ENCODE assay signal across 1 cellular context in the genomic region with DNA sequence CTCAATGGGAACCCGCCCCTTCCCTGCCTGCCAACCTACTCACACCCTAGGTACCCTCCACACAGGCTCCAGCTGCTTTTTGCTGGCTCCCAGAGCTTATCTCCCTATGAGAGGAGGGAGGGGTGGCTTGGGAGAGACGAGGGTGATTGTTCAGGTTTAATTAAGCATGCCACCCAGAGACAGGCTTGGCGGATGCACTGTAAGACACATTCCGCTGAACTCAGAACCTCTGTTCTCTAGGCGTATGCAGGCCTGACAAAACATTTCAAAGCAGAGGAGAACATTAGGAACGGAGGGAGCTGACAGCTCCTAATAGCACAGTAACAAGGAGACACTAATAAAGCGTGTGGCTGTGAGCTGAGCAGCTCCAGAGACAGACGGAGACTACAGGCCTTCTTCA.
TF ChIP-seq lines count a peak whose summit lies in the region.

No MANE protein-coding gene starts in this region.

TF ChIP-seq in WTC11, 78 proteins besides CTCF, POLR2A, EP300 and RAD21 (continued from another document):
- TF ChIP-seq, protein P1, sequence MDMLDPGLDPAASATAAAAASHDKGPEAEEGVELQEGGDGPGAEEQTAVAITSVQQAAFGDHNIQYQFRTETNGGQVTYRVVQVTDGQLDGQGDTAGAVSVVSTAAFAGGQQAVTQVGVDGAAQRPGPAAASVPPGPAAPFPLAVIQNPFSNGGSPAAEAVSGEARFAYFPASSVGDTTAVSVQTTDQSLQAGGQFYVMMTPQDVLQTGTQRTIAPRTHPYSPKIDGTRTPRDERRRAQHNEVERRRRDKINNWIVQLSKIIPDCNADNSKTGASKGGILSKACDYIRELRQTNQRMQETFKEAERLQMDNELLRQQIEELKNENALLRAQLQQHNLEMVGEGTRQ (CRISPR knock-in tag; IDR thresholded peaks at IDR 0.05) = no peak
- TF ChIP-seq, protein P2, sequence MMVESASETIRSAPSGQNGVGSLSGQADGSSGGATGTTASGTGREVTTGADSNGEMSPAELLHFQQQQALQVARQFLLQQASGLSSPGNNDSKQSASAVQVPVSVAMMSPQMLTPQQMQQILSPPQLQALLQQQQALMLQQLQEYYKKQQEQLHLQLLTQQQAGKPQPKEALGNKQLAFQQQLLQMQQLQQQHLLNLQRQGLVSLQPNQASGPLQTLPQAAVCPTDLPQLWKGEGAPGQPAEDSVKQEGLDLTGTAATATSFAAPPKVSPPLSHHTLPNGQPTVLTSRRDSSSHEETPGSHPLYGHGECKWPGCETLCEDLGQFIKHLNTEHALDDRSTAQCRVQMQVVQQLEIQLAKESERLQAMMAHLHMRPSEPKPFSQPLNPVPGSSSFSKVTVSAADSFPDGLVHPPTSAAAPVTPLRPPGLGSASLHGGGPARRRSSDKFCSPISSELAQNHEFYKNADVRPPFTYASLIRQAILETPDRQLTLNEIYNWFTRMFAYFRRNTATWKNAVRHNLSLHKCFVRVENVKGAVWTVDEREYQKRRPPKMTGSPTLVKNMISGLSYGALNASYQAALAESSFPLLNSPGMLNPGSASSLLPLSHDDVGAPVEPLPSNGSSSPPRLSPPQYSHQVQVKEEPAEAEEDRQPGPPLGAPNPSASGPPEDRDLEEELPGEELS (CRISPR knock-in tag; IDR thresholded peaks at IDR 0.05) = no peak
- TF ChIP-seq ZNF317 (CRISPR knock-in tag; IDR thresholded peaks at IDR 0.05; ENCODE audit: borderline replicate concordance, low read depth) (no peak), ELF4 (CRISPR knock-in tag; IDR thresholded peaks at IDR 0.05; ENCODE audit: low read depth) (no peak), ZNF423 (CRISPR knock-in tag; IDR thresholded peaks at IDR 0.05) (no peak), NR3C1 (CRISPR knock-in tag; conservative IDR thresholded peaks at IDR 0.05; ENCODE audit: low read depth) (no peak)
- TF ChIP-seq, protein P3, sequence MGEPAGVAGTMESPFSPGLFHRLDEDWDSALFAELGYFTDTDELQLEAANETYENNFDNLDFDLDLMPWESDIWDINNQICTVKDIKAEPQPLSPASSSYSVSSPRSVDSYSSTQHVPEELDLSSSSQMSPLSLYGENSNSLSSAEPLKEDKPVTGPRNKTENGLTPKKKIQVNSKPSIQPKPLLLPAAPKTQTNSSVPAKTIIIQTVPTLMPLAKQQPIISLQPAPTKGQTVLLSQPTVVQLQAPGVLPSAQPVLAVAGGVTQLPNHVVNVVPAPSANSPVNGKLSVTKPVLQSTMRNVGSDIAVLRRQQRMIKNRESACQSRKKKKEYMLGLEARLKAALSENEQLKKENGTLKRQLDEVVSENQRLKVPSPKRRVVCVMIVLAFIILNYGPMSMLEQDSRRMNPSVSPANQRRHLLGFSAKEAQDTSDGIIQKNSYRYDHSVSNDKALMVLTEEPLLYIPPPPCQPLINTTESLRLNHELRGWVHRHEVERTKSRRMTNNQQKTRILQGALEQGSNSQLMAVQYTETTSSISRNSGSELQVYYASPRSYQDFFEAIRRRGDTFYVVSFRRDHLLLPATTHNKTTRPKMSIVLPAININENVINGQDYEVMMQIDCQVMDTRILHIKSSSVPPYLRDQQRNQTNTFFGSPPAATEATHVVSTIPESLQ (CRISPR knock-in tag; IDR thresholded peaks at IDR 0.05) = no peak
- TF ChIP-seq, protein P4, sequence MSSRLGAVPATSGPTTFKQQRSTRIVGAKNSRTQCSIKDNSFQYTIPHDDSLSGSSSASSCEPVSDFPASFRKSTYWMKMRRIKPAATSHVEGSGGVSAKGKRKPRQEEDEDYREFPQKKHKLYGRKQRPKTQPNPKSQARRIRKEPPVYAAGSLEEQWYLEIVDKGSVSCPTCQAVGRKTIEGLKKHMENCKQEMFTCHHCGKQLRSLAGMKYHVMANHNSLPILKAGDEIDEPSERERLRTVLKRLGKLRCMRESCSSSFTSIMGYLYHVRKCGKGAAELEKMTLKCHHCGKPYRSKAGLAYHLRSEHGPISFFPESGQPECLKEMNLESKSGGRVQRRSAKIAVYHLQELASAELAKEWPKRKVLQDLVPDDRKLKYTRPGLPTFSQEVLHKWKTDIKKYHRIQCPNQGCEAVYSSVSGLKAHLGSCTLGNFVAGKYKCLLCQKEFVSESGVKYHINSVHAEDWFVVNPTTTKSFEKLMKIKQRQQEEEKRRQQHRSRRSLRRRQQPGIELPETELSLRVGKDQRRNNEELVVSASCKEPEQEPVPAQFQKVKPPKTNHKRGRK (CRISPR knock-in tag; IDR thresholded peaks at IDR 0.05; ENCODE audit: borderline replicate concordance) = no peak
- TF ChIP-seq, protein P5, sequence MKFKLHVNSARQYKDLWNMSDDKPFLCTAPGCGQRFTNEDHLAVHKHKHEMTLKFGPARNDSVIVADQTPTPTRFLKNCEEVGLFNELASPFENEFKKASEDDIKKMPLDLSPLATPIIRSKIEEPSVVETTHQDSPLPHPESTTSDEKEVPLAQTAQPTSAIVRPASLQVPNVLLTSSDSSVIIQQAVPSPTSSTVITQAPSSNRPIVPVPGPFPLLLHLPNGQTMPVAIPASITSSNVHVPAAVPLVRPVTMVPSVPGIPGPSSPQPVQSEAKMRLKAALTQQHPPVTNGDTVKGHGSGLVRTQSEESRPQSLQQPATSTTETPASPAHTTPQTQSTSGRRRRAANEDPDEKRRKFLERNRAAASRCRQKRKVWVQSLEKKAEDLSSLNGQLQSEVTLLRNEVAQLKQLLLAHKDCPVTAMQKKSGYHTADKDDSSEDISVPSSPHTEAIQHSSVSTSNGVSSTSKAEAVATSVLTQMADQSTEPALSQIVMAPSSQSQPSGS (CRISPR knock-in tag; IDR thresholded peaks at IDR 0.05; ENCODE audit: borderline replicate concordance, low read depth) = no peak
